Comparison of ENCODE assay signal across 1 cellular context in genomic region chr2:74405994-74406583, GRCh38.
TF ChIP-seq lines count a peak whose summit lies in the region.

No MANE protein-coding gene starts in this region.

TF ChIP-seq in IMR-90, 13 proteins besides CTCF, POLR2A, EP300 and RAD21 (continued from another document):
- no peak for TF ChIP-seq USF2 (IDR thresholded peaks at IDR 0.05; ENCODE audit: low read depth, low read length)
